8 cellular contexts compared by ENCODE assay signal in the genomic region with DNA sequence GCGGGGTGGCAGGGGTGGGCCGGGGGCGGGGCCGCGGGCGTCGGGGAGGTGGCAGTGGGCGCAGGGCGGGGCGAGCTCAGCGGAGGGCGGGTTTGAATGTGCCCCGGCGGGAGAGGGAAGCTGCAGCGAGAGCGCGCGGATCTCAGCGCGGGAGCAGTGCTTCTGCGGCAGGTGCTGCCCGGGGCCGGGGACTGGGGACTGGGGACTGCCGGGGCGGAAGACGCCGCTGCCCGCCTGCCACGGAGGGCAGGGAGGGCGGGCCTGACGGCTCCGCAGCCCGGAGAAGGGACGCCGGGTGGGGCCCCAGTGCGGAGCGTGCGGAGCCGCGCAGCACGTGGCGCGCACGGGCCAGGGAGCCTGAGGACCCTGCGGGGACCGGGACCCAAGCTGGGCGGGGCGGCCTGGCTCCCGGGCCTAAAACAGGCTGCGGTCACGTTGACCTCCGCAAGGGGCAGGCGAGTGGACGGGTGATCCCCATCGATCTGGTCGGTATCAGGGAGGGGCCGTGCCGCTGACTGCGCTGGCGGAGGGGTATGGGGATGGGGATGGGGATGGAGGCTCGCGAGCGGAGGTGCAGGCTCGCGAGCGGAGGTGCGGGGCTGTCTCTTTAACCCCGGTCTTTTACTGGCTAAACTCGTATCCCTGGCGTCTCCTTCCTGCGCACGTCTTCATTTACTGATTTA. TPM values are rescaled to one million over a fixed set of nuclear protein-coding genes. Genes with fewer than 3 reads are reported as not detected.
DNase-seq lines count a peak whose midpoint lies in the region; ATAC-seq and TF ChIP-seq lines count a peak whose summit lies in the region.

Gene SLC29A1, plus strand, starts transcription at position 125 of the 683 bp plus-strand sequence. CDS start 3,719 bp downstream, outside the sequence.

- peaks cover 17 to 27% of the 10 kb centered on the region in 2 donors for H3K4me1 Mint-ChIP-seq in immature natural killer cell

- peak; percentile 49 for DNase-seq in GF-D8 (lab: John Stamatoyannopoulos, UW)
- DNase-seq in NCI-H2171 treated with DMSO at 0.1 percent for 48 hours (lab: John Stamatoyannopoulos, UW): peak; percentile 81
- peak; percentile 97 for DNase-seq in WERI-Rb-1
- peak; percentile 59 to 80 for DNase-seq in breast epithelium (ENCODE audit: low spot score in 2 of 2)
- peak; percentile 70 to 78 (median 77) for DNase-seq in immature natural killer cell
- peak; percentile 88 for DNase-seq in stimulated activated CD4-positive, alpha-beta T cell treated with anti-CD3 and anti-CD28 coated beads, Interleukin-12 subunit alpha, Interleukin-12 subunit beta, amount 100 ng/mL, for 4 hours

- H3K36me3 ChIP-seq in WERI-Rb-1 (peaks cover 26% of the 10 kb centered on the region), breast epithelium (no peaks in the 10 kb centered on the region)

- H3K27me3 ChIP-seq in WERI-Rb-1 (ENCODE audit: insufficient read depth, low read depth, severe bottlenecking) (no peaks in the 10 kb centered on the region), breast epithelium (no peaks in the 10 kb centered on the region)

- H3K27ac ChIP-seq in WERI-Rb-1: peak within 1 kb of the TSS; percentile 91
- peak within 1 kb of the TSS; percentile 98 to 99 for H3K27ac ChIP-seq in breast epithelium

- peak within 1 kb of the TSS; percentile 52 for H3K4me3 ChIP-seq in WERI-Rb-1 (ENCODE audit: low read depth, low read length)
- peak within 1 kb of the TSS; percentile 68 to 81 (median 75) for H3K4me3 ChIP-seq in breast epithelium

- peak within 1 kb of the TSS; percentile 75 to 84 (median 82) for H3K4me3 Mint-ChIP-seq in immature natural killer cell

- H3K4me1 ChIP-seq in breast epithelium: peaks cover 14 to 54% of the 10 kb centered on the region in 2 donors

- H3K9me3 Mint-ChIP-seq in immature natural killer cell: no peaks in the 10 kb centered on the region

- H3K27ac Mint-ChIP-seq in immature natural killer cell: peak within 1 kb of the TSS in 2 of 6 donors; percentile 28 to 60

- intact Hi-C loops in breast epithelium (cut with DNase I; ENCODE audit: low total_unique reads): no loop called here

- H3K9me3 ChIP-seq in WERI-Rb-1 (ENCODE audit: severe bottlenecking): no peaks in the 10 kb centered on the region
- H3K9me3 ChIP-seq in breast epithelium: no peaks in the 10 kb centered on the region

- peaks cover 8 to 10% (median 9%) of the 10 kb centered on the region in 3 donors for H3K27me3 Mint-ChIP-seq in immature natural killer cell (ENCODE audit: low read depth in 3 of 3)

- no peak for TF ChIP-seq POLR2A in breast epithelium (IDR thresholded peaks at IDR 0.05)

- H3K36me3 Mint-ChIP-seq in immature natural killer cell: no peaks in the 10 kb centered on the region

- TF ChIP-seq CTCF in WERI-Rb-1 (IDR thresholded peaks at IDR 0.05; ENCODE audit: low read depth, low read length) (peak; percentile 67), breast epithelium (IDR thresholded peaks at IDR 0.05) (peak in 1 of 3 donors; percentile 15)

- ATAC-seq in HG02623 (IDR thresholded peaks at IDR 0.05; ENCODE audit: unreplicated experiment) (peak; percentile 42), HG02571 (IDR thresholded peaks at IDR 0.05; ENCODE audit: unreplicated experiment) (no peak)

RNA-seq across cellular contexts. Expression of gene SLC29A1, which starts in this region (rescaled TPM):
- total RNA-seq in breast epithelium: 100 to 1,000 TPM; 106 to 140 (median 110) TPM
- 1 to 10 TPM; 1.5 to 3.0 (median 1.8) TPM for polyA plus RNA-seq in immature natural killer cell
